Comparison of ENCODE assay signal across 8 cellular contexts in the genomic region with DNA sequence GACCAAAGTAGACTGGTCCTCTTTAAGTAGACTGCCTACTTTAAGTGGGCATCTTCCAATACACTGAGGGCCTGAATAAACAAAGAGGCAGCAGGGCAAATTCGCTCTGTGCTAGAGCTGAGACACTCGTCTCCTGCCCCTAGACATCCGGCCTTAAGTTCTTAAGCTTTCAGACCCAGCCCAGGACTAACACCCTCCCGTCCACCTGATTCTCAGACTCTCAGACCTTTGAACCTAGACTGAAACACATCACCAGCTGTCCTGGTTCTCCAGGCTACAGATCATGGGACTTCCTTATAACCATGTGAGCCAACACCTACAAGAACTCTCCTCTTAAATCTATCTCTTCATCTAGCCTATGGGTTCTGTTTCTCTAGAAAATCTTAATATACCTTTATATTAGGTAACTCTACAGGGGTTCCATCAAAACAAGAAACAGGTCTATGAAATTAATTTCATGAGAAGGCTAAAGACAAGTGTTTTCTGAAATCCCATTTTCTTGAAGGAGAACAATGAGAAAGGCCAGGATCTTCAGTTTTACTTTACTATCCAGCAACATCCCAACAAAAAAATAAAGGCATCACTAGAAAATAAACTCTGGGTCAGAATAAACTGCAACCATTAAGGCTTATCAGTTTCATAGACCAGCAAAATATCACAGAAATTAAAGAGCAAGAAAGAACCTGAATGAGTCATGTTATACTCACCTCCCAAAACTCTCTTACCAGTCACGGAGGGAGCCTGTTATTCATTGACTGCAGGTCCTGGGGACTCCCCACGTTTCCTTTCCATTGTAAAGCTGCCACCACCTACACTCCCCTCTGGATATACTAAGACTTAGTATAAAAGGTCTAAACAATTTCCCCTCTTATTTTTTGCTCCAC. TPM values are rescaled to one million over a fixed set of nuclear protein-coding genes. Genes with fewer than 3 reads are reported as not detected.
A peak's percentile ranks its signal among the peaks of the same experiment; 100 is the strongest.
DNase-seq lines count a peak whose midpoint lies in the region; ATAC-seq and TF ChIP-seq lines count a peak whose summit lies in the region.

No MANE protein-coding gene starts in this region.

- no peak overlapping the region for H3K9ac ChIP-seq in adipocyte (ENCODE audit: low read length)

- no peak overlapping the region for H3K27ac ChIP-seq in A673 (ENCODE audit: low read depth, low read length, poor library complexity, severe bottlenecking)

- H3K27me3 Mint-ChIP-seq in nephron progenitor cell (ENCODE audit: low read depth, poor library complexity), result no peaks in the 10 kb centered on the region

- DNase-seq in AG08396 (ENCODE audit: low spot score) (peak; percentile 33), adipocyte (ENCODE audit: low read depth) (peak; percentile 33), nephron progenitor cell (no peak), A673 (ENCODE audit: low spot score) (no peak), GDM1 (lab: John Stamatoyannopoulos, UW) (no peak), UCSD-AML1 (lab: John Stamatoyannopoulos, UW; ENCODE audit: unreplicated experiment) (no peak)
- DNase-seq in activated CD4-positive, CD25-positive, alpha-beta regulatory T cell (lab: John Stamatoyannopoulos, UW), result no peak

- TF ChIP-seq CTCF in nephron progenitor cell (IDR thresholded peaks at IDR 0.05) (no peak), A673 (conservative IDR thresholded peaks at IDR 0.05; ENCODE audit: low read depth, low read length) (no peak)

- H3K27me3 ChIP-seq in adipocyte (replicated peaks; ENCODE audit: control insufficient read depth, insufficient read depth, low read length) (no peaks in the 10 kb centered on the region), A673 (replicated peaks; ENCODE audit: insufficient read depth, low read depth, low read length, poor library complexity) (no peaks in the 10 kb centered on the region)

- CTCF ChIA-PET in A673 (lab: Charles Lee), result no interaction called here

- H3K36me3 ChIP-seq in adipocyte (ENCODE audit: control insufficient read depth, insufficient read depth, low read length, severe bottlenecking), result no peaks in the 10 kb centered on the region
- H3K36me3 ChIP-seq in A673 (ENCODE audit: insufficient read depth, low read length, poor library complexity, severe bottlenecking), result no peaks in the 10 kb centered on the region

- intact Hi-C loops in A673 (cut with micrococcal nuclease; ENCODE audit: unreplicated experiment), result no loop called here

- H3K4me3 Mint-ChIP-seq in nephron progenitor cell, result no peak overlapping the region

- peak; percentile 53 for ATAC-seq in HG03039 (IDR thresholded peaks at IDR 0.05; ENCODE audit: unreplicated experiment)

- BruUV-seq in A673 (replicated peaks; lab: Mats Ljungman, UMichigan), result no TSS peak

- H3K4me3 ChIP-seq in adipocyte (ENCODE audit: low read length), result no peak overlapping the region
- H3K4me3 ChIP-seq in A673 (ENCODE audit: low read depth, low read length, poor library complexity, severe bottlenecking), result no peak overlapping the region

- peaks cover 21% of the 10 kb centered on the region for H3K9me3 Mint-ChIP-seq in nephron progenitor cell

- H3K4me1 Mint-ChIP-seq in nephron progenitor cell, result peaks cover 45% of the 10 kb centered on the region

- H3K27ac Mint-ChIP-seq in nephron progenitor cell, result peak overlapping the region; percentile 66

- H3K4me1 ChIP-seq in adipocyte (ENCODE audit: control insufficient read depth, insufficient read depth, low read length) (peaks cover 10% of the 10 kb centered on the region), A673 (ENCODE audit: insufficient read depth, low read length, poor library complexity, severe bottlenecking) (peaks cover 28% of the 10 kb centered on the region)

- peaks cover 55% of the 10 kb centered on the region for H3K36me3 Mint-ChIP-seq in nephron progenitor cell (ENCODE audit: low read depth)

- H3K9me3 ChIP-seq in adipocyte (ENCODE audit: control insufficient read depth, low read length) (no peaks in the 10 kb centered on the region), A673 (ENCODE audit: low read depth, low read length, poor library complexity, severe bottlenecking) (no peaks in the 10 kb centered on the region)

- POLR2A ChIA-PET in A673 (lab: Charles Lee; ENCODE audit: low non-redundant PET), result no interaction called here

RNA-seq across cellular contexts. Expression of a gene that starts 14.8 kb away (rescaled TPM):
- total RNA-seq in A673 (2021), result 57.5 and 59.6 TPM in 2 replicates

Comparison
In these comparisons a context has a peak if more than half of its experiments do, and no peak if none do; other contexts are left out.
1. DNase-seq: peak in AG08396 (single experiment) and adipocyte (single experiment); none in nephron progenitor cell (single experiment), A673 (single experiment), GDM1 (single experiment), activated CD4-positive, CD25-positive, alpha-beta regulatory T cell (0 of 4) and UCSD-AML1 (single experiment).